Comparison of ENCODE assay signal across 2 cellular contexts in the genomic region with DNA sequence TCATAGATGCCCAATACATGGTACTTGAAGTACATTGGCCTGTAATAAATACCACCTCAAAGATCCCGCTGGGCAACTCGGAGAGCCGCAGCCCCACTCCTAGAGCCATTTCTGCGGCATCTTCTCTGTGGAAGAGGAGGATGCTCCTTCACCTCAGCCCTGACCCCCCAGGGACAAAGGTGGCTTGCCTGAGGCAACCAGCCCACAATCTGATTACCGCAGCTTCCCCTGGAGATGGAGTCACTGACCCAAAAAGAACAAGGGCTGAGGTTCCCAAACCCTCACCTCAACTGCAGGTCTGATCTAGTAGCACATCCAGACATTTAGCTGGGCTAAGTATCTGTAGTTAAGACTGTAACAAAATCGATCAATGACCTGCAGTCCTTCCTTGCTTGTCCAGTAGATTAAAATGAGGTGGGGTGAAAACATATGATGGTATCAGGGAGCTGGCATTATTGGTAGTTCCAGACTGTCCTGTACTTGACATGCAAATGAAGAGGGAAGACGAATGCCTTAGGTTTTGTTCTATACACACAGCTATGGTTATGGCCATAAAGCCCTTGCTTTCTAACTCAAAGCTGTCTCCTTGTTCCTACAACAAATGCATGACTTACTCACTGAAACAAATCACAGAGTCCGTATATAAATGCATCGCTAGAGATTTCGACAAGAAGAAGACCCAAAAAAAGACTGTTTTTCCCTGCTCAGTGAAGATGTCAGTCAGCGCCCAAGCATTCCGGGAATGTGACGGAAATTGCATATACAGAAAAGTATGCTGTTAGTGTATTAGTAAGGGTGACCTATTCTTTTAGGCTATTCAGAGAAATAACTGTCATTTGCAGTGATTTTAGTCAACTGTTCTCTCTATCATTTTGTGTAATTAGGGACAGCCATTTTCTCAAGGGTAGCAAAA.
TF ChIP-seq lines count a peak whose summit lies in the region.

No MANE protein-coding gene starts in this region.

TF ChIP-seq in endothelial cell of umbilical vein, 7 proteins besides CTCF, POLR2A, EP300 and RAD21:
- no peak for TF ChIP-seq MYC (IDR thresholded peaks at IDR 0.05; ENCODE audit: low read depth, low read length)
- TF ChIP-seq JUN (IDR thresholded peaks at IDR 0.05; ENCODE audit: borderline replicate concordance, insufficient read depth, insufficient read length, low read depth): peak; percentile 76

TF ChIP-seq in neural cell, 6 proteins besides CTCF, POLR2A, EP300 and RAD21:
- TF ChIP-seq MXI1 (conservative IDR thresholded peaks at IDR 0.05; ENCODE audit: poor library complexity, severe bottlenecking) (no peak), POLR2AphosphoS5 (IDR thresholded peaks at IDR 0.05) (peak; percentile 31), TAF1 (IDR thresholded peaks at IDR 0.05; ENCODE audit: low read depth) (no peak)
